ENCODE assay signal across 8 cellular contexts in genomic region chr4:153223418-153223792, GRCh38. TPM values are rescaled to one million over a fixed set of nuclear protein-coding genes. Genes with fewer than 3 reads are reported as not detected.
DNase-seq lines count a peak whose midpoint lies in the region; ATAC-seq, FAIRE-seq and TF ChIP-seq lines count a peak whose summit lies in the region.

No MANE protein-coding gene starts in this region.

- DNase-seq in chondrocyte (ENCODE audit: low spot score) (no peak), NCI-H226 (no peak), GM10248 (ENCODE audit: extremely low spot score) (no peak), HTR-8/SVneo (ENCODE audit: insufficient read length, low spot score) (no peak)

- peak overlapping the region in 3 of 11 experiments; percentile 60 to 76 (median 73); a peak in 6 of 22 replicates for H3K27ac ChIP-seq in BLaER1 treated with 17β-estradiol and CSF1 and Interleukin-3, amounts not matched to agents 10 nM and 100 nM
- peak overlapping the region; percentile 91 for H3K27ac ChIP-seq in muscle layer of colon (ENCODE audit: low read depth, low read length)

- no peaks in the 10 kb centered on the region for H3K36me3 Mint-ChIP-seq in chondrocyte (ENCODE audit: low read depth)

- peak overlapping the region; percentile 99 for H3K27ac Mint-ChIP-seq in chondrocyte (ENCODE audit: unreplicated experiment)

- peaks cover 44% of the 10 kb centered on the region for H3K4me1 Mint-ChIP-seq in chondrocyte (ENCODE audit: low read depth)

- ATAC-seq in HG03378 (IDR thresholded peaks at IDR 0.05; ENCODE audit: unreplicated experiment) (peak; percentile 42), GM21717 (IDR thresholded peaks at IDR 0.05; ENCODE audit: unreplicated experiment) (no peak)

- H3K4me1 ChIP-seq in BLaER1 treated with 17β-estradiol and CSF1 and Interleukin-3, amounts not matched to agents 10 nM and 100 nM: peaks cover 28 to 36% (median 34%) of the 10 kb centered on the region in 10 experiments
- H3K4me1 ChIP-seq in muscle layer of colon (ENCODE audit: insufficient read depth, low read length): peaks cover 16% of the 10 kb centered on the region

- peak overlapping the region; percentile 49 to 80 (median 73); a peak in 18 of 22 replicates for H3K9ac ChIP-seq in BLaER1 treated with 17β-estradiol and CSF1 and Interleukin-3, amounts not matched to agents 10 nM and 100 nM
- peak overlapping the region; percentile 67 for H3K9ac ChIP-seq in muscle layer of colon (ENCODE audit: low read length)

- H3K36me3 ChIP-seq in BLaER1 treated with 17β-estradiol and CSF1 and Interleukin-3, amounts not matched to agents 10 nM and 100 nM: peaks cover 0 to 13% (median 0%) of the 10 kb centered on the region in 11 experiments; a peak in 6 of 22 replicates
- no peaks in the 10 kb centered on the region for H3K36me3 ChIP-seq in muscle layer of colon (ENCODE audit: insufficient read depth, low read length)

- H3K9me3 Mint-ChIP-seq in chondrocyte (ENCODE audit: low read depth): peaks cover 9% of the 10 kb centered on the region

- H3K4me2 ChIP-seq in BLaER1 treated with 17β-estradiol and CSF1 and Interleukin-3, amounts not matched to agents 10 nM and 100 nM: peak overlapping the region; percentile 91 to 99 (median 97)

- no peak for FAIRE-seq in HTR-8/SVneo (lab: Jason Lieb, UNC)

- POLR2A ChIA-PET in GM10248 (lab: Yijun Ruan, JAX): no interaction called here

- H3K9me3 ChIP-seq in BLaER1 treated with 17β-estradiol and CSF1 and Interleukin-3, amounts not matched to agents 10 nM and 100 nM (replicated peaks in 1 of 11): peaks cover 18 to 40% (median 30%) of the 10 kb centered on the region in 11 experiments
- H3K9me3 ChIP-seq in muscle layer of colon (ENCODE audit: low read length): no peaks in the 10 kb centered on the region

- TF ChIP-seq CTCF in chondrocyte (IDR thresholded peaks at IDR 0.05) (no peak), GM10248 (IDR thresholded peaks at IDR 0.05; ENCODE audit: control extremely low read depth, extremely low read depth, low read depth, missing control alignments) (no peak)

- H3K27me3 ChIP-seq in BLaER1 treated with 17β-estradiol and CSF1 and Interleukin-3, amounts not matched to agents 10 nM and 100 nM: peaks cover 9 to 56% (median 46%) of the 10 kb centered on the region in 11 experiments
- H3K27me3 ChIP-seq in muscle layer of colon (ENCODE audit: control insufficient read depth in 1 of 2, insufficient read depth in 2 of 2, low read length in 2 of 2): no peaks in the 10 kb centered on the region

- CTCF ChIA-PET in GM10248 (lab: Yijun Ruan, JAX): interaction anchor here (1.0 to 1.1 kb wide), 3 partner anchors 9 to 96 kb away, joined by 3 to 4 read pairs (median 3); no protein-coding TSS in a partner anchor

- peak overlapping the region; percentile 49 to 73 (median 62) for H3K4me3 ChIP-seq in BLaER1 treated with 17β-estradiol and CSF1 and Interleukin-3, amounts not matched to agents 10 nM and 100 nM
- H3K4me3 ChIP-seq in muscle layer of colon (ENCODE audit: low read depth in 1 of 2, low read length in 2 of 2): peak overlapping the region; percentile 78 to 82

- peak overlapping the region; percentile 89 for H3K4me3 Mint-ChIP-seq in chondrocyte (ENCODE audit: unreplicated experiment)

- peaks cover 0 to 8% (median 0%) of the 10 kb centered on the region in 11 experiments; a peak in 5 of 22 replicates for H4K20me1 ChIP-seq in BLaER1 treated with 17β-estradiol and CSF1 and Interleukin-3, amounts not matched to agents 10 nM and 100 nM

- H3K27me3 Mint-ChIP-seq in chondrocyte (ENCODE audit: low read depth): no peaks in the 10 kb centered on the region

RNA-seq across cellular contexts. Expression of gene TRIM2, which starts 19.2 kb away (rescaled TPM):
- 18.2 to 25.8 TPM (median 19.1 TPM) in 3 replicates for total RNA-seq in chondrocyte
